In the genomic region with DNA sequence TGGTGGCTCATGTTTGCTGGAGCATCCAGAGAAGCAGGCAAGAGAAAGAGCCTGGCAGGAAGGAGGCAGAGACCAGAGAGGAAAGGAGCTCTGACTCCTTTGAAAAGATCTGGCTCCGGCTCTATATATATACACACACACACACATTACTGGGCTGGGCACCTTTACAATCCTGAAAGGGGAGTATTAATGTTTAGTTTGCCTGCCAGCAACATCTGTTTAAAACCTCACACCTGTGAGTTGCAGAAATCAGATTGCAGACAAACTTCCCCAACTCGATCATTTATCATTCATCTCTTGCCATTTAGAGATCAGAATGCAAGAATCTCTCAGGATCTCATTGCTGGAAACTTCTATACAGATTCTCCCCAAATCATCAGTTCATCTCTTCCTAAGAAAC, we compare ENCODE assay signal across 27 cellular contexts. TPM values are rescaled to one million over a fixed set of nuclear protein-coding genes. Genes with fewer than 3 reads are reported as not detected.
DNase-seq lines count a peak whose midpoint lies in the region; ATAC-seq, FAIRE-seq and TF ChIP-seq lines count a peak whose summit lies in the region.
"Had no signal": no experiment of that assay in that cellular context is flagged by ENCODE, and none has a peak within 500 bp of the region (broad histone marks: within the 10 kb centered on the region; RNA-seq: fewer than 3 reads in every experiment).

A gene (minus strand): TSS at position 101 of the 400 bp plus-strand sequence. CDS start 90 bp downstream, at position 11.

- no peaks in the 10 kb centered on the region for H3K79me1 ChIP-seq in IMR-90 (ENCODE audit: low read depth in 1 of 2, low read length in 2 of 2)
- no peaks in the 10 kb centered on the region; the same call in 1 of the 2 replicates for H3K79me1 ChIP-seq in H1 (ENCODE audit: low read depth, low read length)
- H3K79me1 ChIP-seq in neuronal stem cell (ENCODE audit: low read depth, low read length): no peaks in the 10 kb centered on the region

- H3K79me2 ChIP-seq in H1 (ENCODE audit: control insufficient read depth in 1 of 2, insufficient read depth in 2 of 2, low read length in 2 of 2): no peaks in the 10 kb centered on the region

- no peak for FAIRE-seq in H1 (lab: Jason Lieb, UNC)
- FAIRE-seq: A204.1, G401.6, GM12891 had no signal

- H3K4me3 ChIP-seq in IMR-90 (ENCODE audit: insufficient read depth, low read depth, low read length): no peak within 1 kb of the TSS
- no peak within 1 kb of the TSS for H3K4me3 ChIP-seq in H1 (ENCODE audit: extremely low read depth in 1 of 4, insufficient read depth in 2 of 4, low read depth in 3 of 4, low read length in 4 of 4)
- H3K4me3 ChIP-seq in neuronal stem cell (ENCODE audit: low read length in 2 of 2): no peak within 1 kb of the TSS
- H3K4me3 ChIP-seq in suprapubic skin: no peak within 1 kb of the TSS
- H3K4me3 ChIP-seq: BLaER1 had no signal

- H3K18ac ChIP-seq in IMR-90 (ENCODE audit: low read depth, low read length) (no peak within 1 kb of the TSS), H1 (ENCODE audit: extremely low read depth, low read length) (no peak within 1 kb of the TSS), neuronal stem cell (ENCODE audit: low read length) (no peak within 1 kb of the TSS)

- H2AK9ac ChIP-seq in IMR-90 (replicated peaks; ENCODE audit: low read depth, low read length, poor library complexity): no peak within 1 kb of the TSS

- H3K4me1 ChIP-seq in IMR-90 (ENCODE audit: control insufficient read depth, insufficient read depth, low read length) (no peaks in the 10 kb centered on the region), H1 (replicated peaks in 1 of 4; ENCODE audit: control insufficient read depth in 3 of 4, insufficient read depth in 4 of 4, low read length in 3 of 4) (no peaks in the 10 kb centered on the region; a peak in 1 of 7 replicates), neuronal stem cell (ENCODE audit: control insufficient read depth in 2 of 2, insufficient read depth in 1 of 2, low read depth in 1 of 2, low read length in 2 of 2) (peaks cover 0 to 10% of the 10 kb centered on the region in 2 donors), suprapubic skin (peaks cover 13% of the 10 kb centered on the region)
- H3K4me1 ChIP-seq: BE2C, BLaER1 had no signal

- TF ChIP-seq POLR2A in IMR-90 (IDR thresholded peaks at IDR 0.05; ENCODE audit: low read depth, low read length) (no peak), H1 (IDR thresholded peaks at IDR 0.05; ENCODE audit: control extremely low read depth in 1 of 2, low read depth in 2 of 2, low read length in 2 of 2) (no peak), suprapubic skin (IDR thresholded peaks at IDR 0.05) (no peak)

- BruUV-seq in IMR-90 (replicated peaks; lab: Mats Ljungman, UMichigan): no TSS peak

- no CpG with 5 or more reads among the region's 2 CpGs for WGBS in IMR-90 (ENCODE audit: extremely low coverage in 2 of 2, insufficient read length in 1 of 2), 2 experiments
- WGBS in H1 (ENCODE audit: extremely low coverage in 1 of 2, insufficient coverage in 1 of 2, insufficient read length in 1 of 2, insufficient replicate concordance in 2 of 2, low coverage in 1 of 2, low lambda C conversion rate in 2 of 2, missing lambda C conversion rate in 1 of 2), 2 experiments: 89% methylated on average over 2 of the region's 2 CpGs; no CpG with 5 or more reads in 1 of the 2 experiments
- no CpG with 5 or more reads among the region's 2 CpGs for WGBS in neuronal stem cell (ENCODE audit: extremely low coverage in 2 of 2, insufficient read length in 2 of 2, insufficient replicate concordance in 1 of 2), 2 donors
- WGBS in suprapubic skin: 40% methylated on average over 2 of the region's 2 CpGs

- H3K56ac ChIP-seq in IMR-90 (ENCODE audit: extremely low read depth, insufficient read depth, low read length) (no peak within 1 kb of the TSS), H1 (replicated peaks; ENCODE audit: insufficient read length, low read depth, low read length) (peak within 1 kb of the TSS; percentile 96)

- dilution Hi-C loops in IMR-90 (cut with HindIII; ENCODE audit: low sequenced_read_pairs, unreplicated experiment): no loop called here

- no peaks in the 10 kb centered on the region for H4K20me1 ChIP-seq in IMR-90 (ENCODE audit: insufficient read depth, low read length)
- no peaks in the 10 kb centered on the region for H4K20me1 ChIP-seq in H1 (replicated peaks in 1 of 2; ENCODE audit: control insufficient read depth in 1 of 2, insufficient read depth in 2 of 2, low read length in 2 of 2)
- H4K20me1 ChIP-seq: BLaER1 had no signal

- H4K91ac ChIP-seq in IMR-90 (ENCODE audit: insufficient read depth, low read depth, low read length) (no peak within 1 kb of the TSS), H1 (replicated peaks; ENCODE audit: insufficient read length, low read length) (no peak within 1 kb of the TSS), neuronal stem cell (ENCODE audit: low read depth, low read length, poor library complexity) (no peak within 1 kb of the TSS)

- H3K9me1 ChIP-seq in IMR-90 (ENCODE audit: insufficient read depth, low read length): no peaks in the 10 kb centered on the region; the same call in 1 of the 2 replicates

- H3K36me3 ChIP-seq in IMR-90 (ENCODE audit: control insufficient read depth, insufficient read depth, low read length): no peaks in the 10 kb centered on the region
- no peaks in the 10 kb centered on the region for H3K36me3 ChIP-seq in H1 (ENCODE audit: control insufficient read depth in 2 of 4, insufficient read depth in 4 of 4, low read length in 3 of 4)
- no peaks in the 10 kb centered on the region for H3K36me3 ChIP-seq in neuronal stem cell (replicated peaks in 1 of 2; ENCODE audit: control insufficient read depth in 2 of 2, insufficient read depth in 2 of 2, low read length in 2 of 2)
- no peaks in the 10 kb centered on the region for H3K36me3 ChIP-seq in suprapubic skin
- H3K36me3 ChIP-seq: BE2C, BLaER1 had no signal

- in situ Hi-C loops in IMR-90 (cut with MboI; ENCODE audit: low sequenced_read_pairs): no loop called here

- TF ChIP-seq RAD21 in IMR-90 (IDR thresholded peaks at IDR 0.05; ENCODE audit: low read length): no peak
- TF ChIP-seq RAD21 in H1 (IDR thresholded peaks at IDR 0.05 in 1 of 2, conservative IDR thresholded peaks at IDR 0.05 in 1 of 2; ENCODE audit: low read depth in 2 of 2, low read length in 2 of 2): no peak

- H3K9ac ChIP-seq in IMR-90 (ENCODE audit: low read depth, low read length): no peak within 1 kb of the TSS
- H3K9ac ChIP-seq in H1 (replicated peaks in 1 of 4; ENCODE audit: extremely low read depth in 1 of 4, low read depth in 3 of 4, low read length in 3 of 4): no peak within 1 kb of the TSS
- peak within 1 kb of the TSS; percentile 51 for H3K9ac ChIP-seq in neuronal stem cell (ENCODE audit: low read depth, low read length, poor library complexity)
- H3K9ac ChIP-seq: BLaER1 had no signal

- ATAC-seq in IMR-90 (ENCODE audit: low read depth): no peak
- no peak for ATAC-seq in GM18870 (IDR thresholded peaks at IDR 0.05; ENCODE audit: unreplicated experiment)

- DNase-seq in IMR-90: no peak
- no peak for DNase-seq in H1 (ENCODE audit: low read depth in 1 of 2, low spot score in 2 of 2)
- DNase-seq in neuronal stem cell (ENCODE audit: low spot score): no peak
- no peak for DNase-seq in suprapubic skin (ENCODE audit: low spot score in 2 of 2)
- no peak for DNase-seq in NCI-H2081 treated with DMSO at 0.1 percent for 48 hours (lab: John Stamatoyannopoulos, UW)
- no peak for DNase-seq in DMS53 treated with DMSO at 0.1 percent for 48 hours (lab: John Stamatoyannopoulos, UW; ENCODE audit: unreplicated experiment)
- DNase-seq: 8988T; ACHN; BE2C; C1 segment of cervical spinal cord; CD4-positive, alpha-beta memory T cell; CD4-positive, CD25-positive, alpha-beta regulatory T cell; CD8-positive, alpha-beta memory T cell; COR-L47; DMS 273 treated with DMSO at 0.1 percent for 48 hours; DMS153; DMS53; DMS79 treated with DMSO at 0.1 percent for 48 hours; GF-D8 had no signal

- H3K9me3 ChIP-seq in IMR-90 (ENCODE audit: control insufficient read depth, insufficient read depth, low read length): no peaks in the 10 kb centered on the region
- H3K9me3 ChIP-seq in H1 (ENCODE audit: insufficient read depth in 2 of 2, low read depth in 1 of 2, low read length in 1 of 2): no peaks in the 10 kb centered on the region
- H3K9me3 ChIP-seq in neuronal stem cell (replicated peaks in 1 of 2; ENCODE audit: control insufficient read depth in 2 of 2, insufficient read depth in 1 of 2, low read depth in 1 of 2, low read length in 2 of 2): no peaks in the 10 kb centered on the region
- no peaks in the 10 kb centered on the region for H3K9me3 ChIP-seq in suprapubic skin
- H3K9me3 ChIP-seq: BE2C, BLaER1 had no signal

- POLR2A ChIA-PET in IMR-90 (lab: Charles Lee; ENCODE audit: unreplicated experiment): no interaction called here
- POLR2A ChIA-PET in H1 (lab: Charles Lee; ENCODE audit: partially characterized antibody): no interaction called here

- H3K4ac ChIP-seq in IMR-90 (ENCODE audit: low read depth, low read length) (no peak within 1 kb of the TSS), H1 (replicated peaks; ENCODE audit: insufficient read length, low read depth, low read length) (no peak within 1 kb of the TSS), neuronal stem cell (ENCODE audit: low read length) (no peak within 1 kb of the TSS)

- H2AK5ac ChIP-seq in IMR-90 (ENCODE audit: low read depth, low read length) (no peak within 1 kb of the TSS), H1 (ENCODE audit: low read depth, low read length) (no peak within 1 kb of the TSS), neuronal stem cell (ENCODE audit: low read depth, low read length) (no peak within 1 kb of the TSS)

- TF ChIP-seq EP300 in H1 (IDR thresholded peaks at IDR 0.05; ENCODE audit: borderline replicate concordance in 1 of 2, low read depth in 2 of 2, low read length in 2 of 2): no peak
- TF ChIP-seq EP300 in suprapubic skin (IDR thresholded peaks at IDR 0.05): no peak

- no peak within 1 kb of the TSS for H3K4me2 ChIP-seq in IMR-90 (ENCODE audit: low read depth, low read length)
- no peak within 1 kb of the TSS for H3K4me2 ChIP-seq in H1 (ENCODE audit: insufficient read depth in 1 of 2, low read depth in 2 of 2, low read length in 2 of 2)
- no peak within 1 kb of the TSS for H3K4me2 ChIP-seq in neuronal stem cell (ENCODE audit: insufficient read depth, low read length, poor library complexity, severe bottlenecking)
- H3K4me2 ChIP-seq: BLaER1 had no signal

- H4K8ac ChIP-seq in IMR-90 (ENCODE audit: low read depth in 2 of 2, low read length in 2 of 2): no peak within 1 kb of the TSS
- no peak within 1 kb of the TSS for H4K8ac ChIP-seq in H1 (ENCODE audit: extremely low read depth, insufficient read depth, low read length)
- H4K8ac ChIP-seq in neuronal stem cell (ENCODE audit: low read depth, low read length): no peak within 1 kb of the TSS

- H2BK15ac ChIP-seq in IMR-90 (ENCODE audit: low read depth, low read length) (no peak within 1 kb of the TSS), H1 (ENCODE audit: low read length) (no peak within 1 kb of the TSS), neuronal stem cell (ENCODE audit: low read length) (no peak within 1 kb of the TSS)

- TF ChIP-seq CTCF in IMR-90 (conservative IDR thresholded peaks at IDR 0.05; ENCODE audit: low read depth, low read length): no peak
- TF ChIP-seq CTCF in H1 (IDR thresholded peaks at IDR 0.05; ENCODE audit: control extremely low read depth in 1 of 3, insufficient read depth in 1 of 3, low read depth in 1 of 3, low read length in 3 of 3): no peak
- no peak for TF ChIP-seq CTCF in suprapubic skin (IDR thresholded peaks at IDR 0.05)

- H2BK5ac ChIP-seq in IMR-90 (ENCODE audit: low read depth, low read length, poor library complexity, severe bottlenecking) (peak within 1 kb of the TSS; percentile 70), H1 (ENCODE audit: low read depth, low read length) (no peak within 1 kb of the TSS), neuronal stem cell (ENCODE audit: low read length) (no peak within 1 kb of the TSS)

- CTCF ChIA-PET in IMR-90 (lab: Yijun Ruan, JAX) (no interaction called here), H1 (lab: Charles Lee; ENCODE audit: partially characterized antibody) (interaction anchor here (1.4 kb wide), 1 partner anchor 162 kb away, joined by 3 read pairs; no protein-coding TSS in a partner anchor)

- H2BK120ac ChIP-seq in IMR-90 (ENCODE audit: low read depth, low read length): no peak within 1 kb of the TSS
- no peak within 1 kb of the TSS for H2BK120ac ChIP-seq in H1 (replicated peaks; ENCODE audit: low read depth, low read length)
- H2BK120ac ChIP-seq in neuronal stem cell (ENCODE audit: low read depth, low read length): no peak within 1 kb of the TSS

- H3K23ac ChIP-seq in IMR-90 (ENCODE audit: low read depth, low read length) (no peak within 1 kb of the TSS), H1 (ENCODE audit: insufficient read length) (peak within 1 kb of the TSS; percentile 9), neuronal stem cell (ENCODE audit: low read depth, low read length, poor library complexity) (no peak within 1 kb of the TSS)

- H3K27me3 ChIP-seq in IMR-90 (ENCODE audit: control insufficient read depth, insufficient read depth, low read length) (peaks cover 23% of the 10 kb centered on the region), H1 (replicated peaks in 1 of 4; ENCODE audit: control insufficient read depth in 3 of 4, extremely low read depth in 1 of 4, insufficient read depth in 3 of 4, low read length in 3 of 4) (no peaks in the 10 kb centered on the region; a peak in 1 of 7 replicates), neuronal stem cell (ENCODE audit: control insufficient read depth in 3 of 3, insufficient read depth in 3 of 3, low read depth in 1 of 3, low read length in 3 of 3) (no peaks in the 10 kb centered on the region), suprapubic skin (peaks cover 6% of the 10 kb centered on the region)
- H3K27me3 ChIP-seq: BLaER1 had no signal

- no peak within 1 kb of the TSS for H4K5ac ChIP-seq in IMR-90 (ENCODE audit: low read depth, low read length)
- no peak within 1 kb of the TSS for H4K5ac ChIP-seq in H1 (ENCODE audit: insufficient read length, low read depth, low read length)

- no peak within 1 kb of the TSS for H3K27ac ChIP-seq in IMR-90 (ENCODE audit: insufficient read depth, low read length)
- no peak within 1 kb of the TSS for H3K27ac ChIP-seq in H1 (ENCODE audit: low read depth, low read length)
- H3K27ac ChIP-seq in neuronal stem cell (replicated peaks; ENCODE audit: low read length): no peak within 1 kb of the TSS
- no peak within 1 kb of the TSS for H3K27ac ChIP-seq in suprapubic skin
- H3K27ac ChIP-seq: BLaER1 had no signal

- H3K14ac ChIP-seq in IMR-90 (replicated peaks; ENCODE audit: low read depth, low read length): no peak within 1 kb of the TSS
- no peak within 1 kb of the TSS for H3K14ac ChIP-seq in H1 (ENCODE audit: insufficient read length)
- no peak within 1 kb of the TSS for H3K14ac ChIP-seq in neuronal stem cell (ENCODE audit: low read length)

- H2BK12ac ChIP-seq in H1 (ENCODE audit: low read depth, low read length): no peak within 1 kb of the TSS
- H2BK12ac ChIP-seq in neuronal stem cell (ENCODE audit: low read length): no peak within 1 kb of the TSS

- peaks cover 4% of the 10 kb centered on the region; the same call in 1 of the 2 replicates for H3K23me2 ChIP-seq in H1 (ENCODE audit: low read depth, low read length)

- H2BK20ac ChIP-seq in IMR-90 (ENCODE audit: low read depth, low read length): no peak within 1 kb of the TSS
- H2BK20ac ChIP-seq in H1 (ENCODE audit: low read length): 0 out of 2 replicates have a peak within 1 kb of the TSS, but pooled peaks have one; percentile 61

- H2AFZ ChIP-seq in IMR-90 (replicated peaks; ENCODE audit: low read length, poor library complexity) (no peak within 1 kb of the TSS), H1 (ENCODE audit: low read length) (no peak within 1 kb of the TSS), neuronal stem cell (ENCODE audit: low read length) (no peak within 1 kb of the TSS)

- intact Hi-C loops in IMR-90 (cut with micrococcal nuclease): no loop called here

RNA-seq across cellular contexts. Expression of the gene that starts here (rescaled TPM):
- total RNA-seq in IMR-90 (2012; rRNA removed) (not detected in 2 replicates), suprapubic skin (100 to 1,000 TPM; 146 to 424 (median 275) TPM)
- polyA plus RNA-seq in IMR-90 (2012; rRNA removed) (not detected in 2 replicates), H1 (2011; rRNA removed) (0.02 TPM in 2 replicates)
- not detected in 2 replicates for polyA plus RNA-seq in IMR-90 (2012; cell fraction: cytosol; rRNA removed)
- polyA plus RNA-seq in IMR-90 (2012; cell fraction: nucleus; rRNA removed; ENCODE audit: low replicate concordance): not detected in 2 replicates
- total RNA-seq in H1 (2021; fragmentation: NEBNext Ultra II Directional; extraction: Animal tissue kit (Norgen Biotek cat#: 25700)): 0.10 TPM in 1 of 2 replicates, not detected in the other
- not detected for polyA plus RNA-seq in H1 (2011; cell fraction: cytosol; rRNA removed)
- not detected for polyA plus RNA-seq in H1 (2011; cell fraction: nucleus; rRNA removed)
- not detected in 4 replicates for polyA plus RNA-seq in H1 (2012, experiment 1 of 2)
- polyA plus RNA-seq in H1 (2012, experiment 2 of 2): not detected
- not detected for polyA plus RNA-seq in H1 (2013, experiment 1 of 2)
- polyA plus RNA-seq in H1 (2013, experiment 2 of 2): not detected
- not detected in 2 replicates for polyA minus RNA-seq in H1 (2011; rRNA and poly(A)+ RNA removed)
- polyA minus RNA-seq in H1 (2011; cell fraction: cytosol; rRNA and poly(A)+ RNA removed): not detected
- not detected for polyA minus RNA-seq in H1 (2011; cell fraction: nucleus; rRNA and poly(A)+ RNA removed)
- not detected for polyA plus RNA-seq in neuronal stem cell (2013, experiment 1 of 2)
- not detected for polyA plus RNA-seq in neuronal stem cell (2013, experiment 2 of 2)
- total RNA-seq: A673; CD4-positive, alpha-beta memory T cell; CD4-positive, CD25-positive, alpha-beta regulatory T cell; CD8-positive, alpha-beta memory T cell had no signal
- polyA plus RNA-seq: AG04450; CD14-positive monocyte; CD4-positive, alpha-beta memory T cell; CD4-positive, CD25-positive, alpha-beta regulatory T cell; CD8-positive, alpha-beta memory T cell had no signal

Comparison
In these comparisons a context has a peak if more than half of its experiments do, and no peak if none do; other contexts are left out.
1. RNA of the gene that starts here (total RNA-seq): 146 to 424 TPM in suprapubic skin; 0.10 TPM in H1 and not detected in IMR-90; every median in the first group is over 100 times any median in the second.